In genomic region chr1:186577633-186578032, GRCh38 we compare ENCODE assay signal across 14 cellular contexts.
DNase-seq lines count a peak whose midpoint lies in the region; ATAC-seq and TF ChIP-seq lines count a peak whose summit lies in the region.
"Had no signal": no experiment of that assay in that cellular context is flagged by ENCODE, and none has a peak within 500 bp of the region (broad histone marks: within the 10 kb centered on the region; RNA-seq: fewer than 3 reads in every experiment).

No MANE protein-coding gene starts in this region.

- H3K4me1 ChIP-seq in heart right ventricle (peaks cover 0 to 13% (median 0%) of the 10 kb centered on the region in 9 donors), PC-3 (ENCODE audit: insufficient read depth, low read length) (peaks cover 27% of the 10 kb centered on the region), hepatocyte (ENCODE audit: insufficient read depth) (peaks cover 6% of the 10 kb centered on the region)
- H3K4me1 ChIP-seq: BE2C, HAP-1 had no signal

- H3K36me3 Mint-ChIP-seq in stimulated activated memory B cell treated with anti-CD40 and anti-IgM and Interleukin-4, amounts not matched to agents 10 μg/mL and 1 μg/mL and 100 μg/mL, for 72 hours, result no peaks in the 10 kb centered on the region
- no peaks in the 10 kb centered on the region for H3K36me3 Mint-ChIP-seq in activated naive CD4-positive, alpha-beta T cell treated with anti-CD3 and anti-CD28 coated beads, Interleukin-2, amount 10 ng/mL, durations not matched to agents 7 days and 5 days
- H3K36me3 Mint-ChIP-seq: IgD-negative memory B cell had no signal

- intact Hi-C loops in Right ventricle myocardium inferior (cut with DNase I) (no loop called here), heart right ventricle (cut with DNase I) (no loop called here), PC-3 (cut with micrococcal nuclease) (loop anchor here (2.0 kb wide), 1 partner anchor 85 kb away; no protein-coding TSS in a partner anchor)

- H3K9me2 ChIP-seq in PC-3 (replicated peaks; ENCODE audit: low read length) (no peaks in the 10 kb centered on the region), hepatocyte (replicated peaks; ENCODE audit: insufficient read depth) (no peaks in the 10 kb centered on the region)

- peak overlapping the region; percentile 20 for H3K4me2 ChIP-seq in PC-3 (ENCODE audit: low read length)
- no peak overlapping the region for H3K4me2 ChIP-seq in hepatocyte

- H4K20me1 ChIP-seq in PC-3 (ENCODE audit: low read length) (no peaks in the 10 kb centered on the region), hepatocyte (ENCODE audit: insufficient read depth, poor library complexity, severe bottlenecking) (no peaks in the 10 kb centered on the region)

- BruUV-seq in PC-3 (replicated peaks; lab: Mats Ljungman, UMichigan), result no TSS peak

- H3K4me3 Mint-ChIP-seq in stimulated activated memory B cell treated with anti-CD40 and anti-IgM and Interleukin-4, amounts not matched to agents 10 μg/mL and 1 μg/mL and 100 μg/mL, for 72 hours, result no peak overlapping the region
- no peak overlapping the region for H3K4me3 Mint-ChIP-seq in activated naive CD4-positive, alpha-beta T cell treated with anti-CD3 and anti-CD28 coated beads, Interleukin-2, amount 10 ng/mL, durations not matched to agents 7 days and 5 days
- H3K4me3 Mint-ChIP-seq: CD4-positive, alpha-beta T cell; IgD-negative memory B cell had no signal

- H3K9me3 Mint-ChIP-seq in stimulated activated memory B cell treated with anti-CD40 and anti-IgM and Interleukin-4, amounts not matched to agents 10 μg/mL and 1 μg/mL and 100 μg/mL, for 72 hours, result peaks cover 4% of the 10 kb centered on the region
- no peaks in the 10 kb centered on the region for H3K9me3 Mint-ChIP-seq in activated naive CD4-positive, alpha-beta T cell treated with anti-CD3 and anti-CD28 coated beads, Interleukin-2, amount 10 ng/mL, durations not matched to agents 7 days and 5 days
- H3K9me3 Mint-ChIP-seq: CD4-positive, alpha-beta T cell had no signal

- H3K4me1 Mint-ChIP-seq in stimulated activated memory B cell treated with anti-CD40 and anti-IgM and Interleukin-4, amounts not matched to agents 10 μg/mL and 1 μg/mL and 100 μg/mL, for 72 hours, result no peaks in the 10 kb centered on the region
- H3K4me1 Mint-ChIP-seq in activated naive CD4-positive, alpha-beta T cell treated with anti-CD3 and anti-CD28 coated beads, Interleukin-2, amount 10 ng/mL, durations not matched to agents 7 days and 5 days, result no peaks in the 10 kb centered on the region
- H3K4me1 Mint-ChIP-seq: IgD-negative memory B cell had no signal

- no peak overlapping the region for H3K27ac Mint-ChIP-seq in stimulated activated memory B cell treated with anti-CD40 and anti-IgM and Interleukin-4, amounts not matched to agents 10 μg/mL and 1 μg/mL and 100 μg/mL, for 72 hours
- no peak overlapping the region for H3K27ac Mint-ChIP-seq in activated naive CD4-positive, alpha-beta T cell treated with anti-CD3 and anti-CD28 coated beads, Interleukin-2, amount 10 ng/mL, durations not matched to agents 7 days and 5 days
- H3K27ac Mint-ChIP-seq: CD4-positive, alpha-beta T cell; IgD-negative memory B cell had no signal

- ATAC-seq in Right ventricle myocardium inferior (no peak), heart right ventricle (no peak), PC-3 (no peak)
- ATAC-seq in stimulated activated memory B cell treated with anti-CD40 and anti-IgM and Interleukin-4, amounts not matched to agents 10 μg/mL and 1 μg/mL and 100 μg/mL, for 72 hours, result peak; percentile 27
- ATAC-seq: HepG2 had no signal

- WGBS in heart right ventricle, 2 donors, result 87 to 96% methylated on average over 3 of the region's 3 CpGs
- WGBS in hepatocyte (ENCODE audit: low lambda C conversion rate, missing lambda C conversion rate), result 96% methylated on average over 3 of the region's 3 CpGs

- H3K27ac ChIP-seq in heart right ventricle, result no peak overlapping the region
- H3K27ac ChIP-seq in PC-3 (ENCODE audit: low read length), result peak overlapping the region; percentile 96
- H3K27ac ChIP-seq in hepatocyte, result peak overlapping the region; percentile 77

- H3K9me3 ChIP-seq in heart right ventricle (peaks cover 0 to 3% (median 0%) of the 10 kb centered on the region in 11 donors), PC-3 (ENCODE audit: low read length) (no peaks in the 10 kb centered on the region), hepatocyte (ENCODE audit: low read depth) (no peaks in the 10 kb centered on the region)
- H3K9me3 ChIP-seq: BE2C, HAP-1 had no signal

- H3K27me3 Mint-ChIP-seq in stimulated activated memory B cell treated with anti-CD40 and anti-IgM and Interleukin-4, amounts not matched to agents 10 μg/mL and 1 μg/mL and 100 μg/mL, for 72 hours, result no peaks in the 10 kb centered on the region
- H3K27me3 Mint-ChIP-seq in activated naive CD4-positive, alpha-beta T cell treated with anti-CD3 and anti-CD28 coated beads, Interleukin-2, amount 10 ng/mL, durations not matched to agents 7 days and 5 days, result no peaks in the 10 kb centered on the region
- H3K27me3 Mint-ChIP-seq: CD4-positive, alpha-beta T cell; IgD-negative memory B cell had no signal

- CTCF ChIA-PET in PC-3 (lab: Charles Lee), result no interaction called here
- CTCF ChIA-PET in activated naive CD4-positive, alpha-beta T cell treated with anti-CD3 and anti-CD28 coated beads, Interleukin-2, amount 10 ng/mL, durations not matched to agents 7 days and 5 days (lab: Charles Lee), result no interaction called here

- no peaks in the 10 kb centered on the region for H3K27me3 ChIP-seq in heart right ventricle
- no peaks in the 10 kb centered on the region for H3K27me3 ChIP-seq in PC-3 (ENCODE audit: low read length)
- H3K27me3 ChIP-seq in hepatocyte, result no peaks in the 10 kb centered on the region
- H3K27me3 ChIP-seq: BE2C had no signal

- POLR2A ChIA-PET in PC-3 (lab: Charles Lee; ENCODE audit: unreplicated experiment), result no interaction called here

- H3K36me3 ChIP-seq in heart right ventricle (no peaks in the 10 kb centered on the region), PC-3 (ENCODE audit: low read depth, low read length) (no peaks in the 10 kb centered on the region), hepatocyte (replicated peaks; ENCODE audit: insufficient read depth, low read depth) (no peaks in the 10 kb centered on the region)
- H3K36me3 ChIP-seq: BE2C, HAP-1 had no signal

- H3K9ac ChIP-seq in PC-3 (ENCODE audit: low read length), result peak overlapping the region; percentile 74

- DNase-seq in Right ventricle myocardium inferior (ENCODE audit: missing footprints) (peak; percentile 68), heart right ventricle (no peak), PC-3 (no peak), hepatocyte (ENCODE audit: low spot score) (no peak), medulla oblongata (ENCODE audit: extremely low spot score) (no peak)
- no peak for DNase-seq in activated naive CD4-positive, alpha-beta T cell treated with anti-CD3 and anti-CD28 coated beads, Interleukin-2, amount 10 ng/mL, durations not matched to agents 7 days and 5 days
- no peak for DNase-seq in activated CD4-positive, alpha-beta T cell treated with anti-CD3 and anti-CD28 coated beads for 1 hour
- DNase-seq: BE2C; C1 segment of cervical spinal cord; CD4-positive, alpha-beta T cell had no signal

- H3K4me3 ChIP-seq in heart right ventricle (no peak overlapping the region), PC-3 (ENCODE audit: low read length) (no peak overlapping the region), hepatocyte (no peak overlapping the region)
- H3K4me3 ChIP-seq: HAP-1 had no signal

- H3K79me2 ChIP-seq in PC-3 (ENCODE audit: low read length), result no peaks in the 10 kb centered on the region
- H3K79me2 ChIP-seq in hepatocyte, result no peaks in the 10 kb centered on the region

- H2AFZ ChIP-seq in PC-3 (ENCODE audit: low read length) (no peak overlapping the region), hepatocyte (no peak overlapping the region)

- TF ChIP-seq CTCF in heart right ventricle (IDR thresholded peaks at IDR 0.05) (no peak), PC-3 (conservative IDR thresholded peaks at IDR 0.05; ENCODE audit: low read depth, low read length) (no peak), hepatocyte (IDR thresholded peaks at IDR 0.05; ENCODE audit: poor library complexity) (no peak)

- H3F3A ChIP-seq in PC-3 (ENCODE audit: low read length, unreplicated experiment), result no peaks in the 10 kb centered on the region

Comparison
In these comparisons a context has a peak if more than half of its experiments do, and no peak if none do; other contexts are left out.
1. H3K27ac ChIP-seq: peak in PC-3 (single experiment) and hepatocyte (single experiment); none in heart right ventricle (0 of 10).